11 cellular contexts compared by ENCODE assay signal in genomic region chr20:32465092-32465900, GRCh38.
DNase-seq lines count a peak whose midpoint lies in the region; ATAC-seq, FAIRE-seq and TF ChIP-seq lines count a peak whose summit lies in the region.
"Had no signal": no experiment of that assay in that cellular context is flagged by ENCODE, and none has a peak within 500 bp of the region (broad histone marks: within the 10 kb centered on the region; RNA-seq: fewer than 3 reads in every experiment).

No MANE protein-coding gene starts in this region.

- no peak overlapping the region for H3K4me3 Mint-ChIP-seq in CD14-positive monocyte
- H3K4me3 Mint-ChIP-seq: IgD-negative memory B cell, naive B cell had no signal

- H3K9ac ChIP-seq in GM12878 (ENCODE audit: control insufficient read depth, insufficient read depth, low read length) (no peak overlapping the region), trophoblast cell (ENCODE audit: low read length) (no peak overlapping the region)

- H3K14ac ChIP-seq in trophoblast cell (ENCODE audit: low read length): no peak overlapping the region

- no peaks in the 10 kb centered on the region for H3K9me3 Mint-ChIP-seq in CD14-positive monocyte
- H3K9me3 Mint-ChIP-seq: IgD-negative memory B cell, naive B cell had no signal

- H2BK5ac ChIP-seq in trophoblast cell (ENCODE audit: low read depth, low read length, poor library complexity): no peak overlapping the region

- POLR2A ChIA-PET in GM12878 (lab: Charles Lee): no interaction called here

- H3K23ac ChIP-seq in trophoblast cell (ENCODE audit: low read length): no peak overlapping the region

- no peaks in the 10 kb centered on the region for H3K9me3 ChIP-seq in GM12878 (replicated peaks; ENCODE audit: control insufficient read depth, insufficient read depth, low read length)
- no peaks in the 10 kb centered on the region for H3K9me3 ChIP-seq in heart right ventricle
- H3K9me3 ChIP-seq in trophoblast cell (ENCODE audit: insufficient read depth, low read depth, low read length): no peaks in the 10 kb centered on the region

- no peak overlapping the region for H4K8ac ChIP-seq in trophoblast cell (ENCODE audit: low read depth, low read length)

- H2AFZ ChIP-seq in GM12878 (ENCODE audit: control insufficient read depth, low read depth, low read length): no peak overlapping the region
- no peak overlapping the region for H2AFZ ChIP-seq in trophoblast cell (ENCODE audit: insufficient read depth, low read length, poor library complexity)

- TF ChIP-seq POLR2A in GM12878 (IDR thresholded peaks at IDR 0.05; ENCODE audit: low read depth, low read length) (no peak), GM12891 (IDR thresholded peaks at IDR 0.05; ENCODE audit: low read depth, low read length) (no peak)

- peak overlapping the region; percentile 16 for H3K18ac ChIP-seq in trophoblast cell (ENCODE audit: low read length)

- no peak overlapping the region for H2AK5ac ChIP-seq in trophoblast cell (ENCODE audit: low read length)

- H3K4ac ChIP-seq in trophoblast cell (ENCODE audit: low read depth, low read length): no peak overlapping the region

- no peaks in the 10 kb centered on the region; a peak in 1 of 4 replicates for H3K36me3 ChIP-seq in GM12878 (ENCODE audit: control insufficient read depth in 2 of 2, insufficient read depth in 2 of 2, low read length in 1 of 2)
- H3K36me3 ChIP-seq in heart right ventricle: peaks cover 0 to 11% (median 0%) of the 10 kb centered on the region in 9 donors
- peaks cover 69 to 72% of the 10 kb centered on the region in 2 experiments for H3K36me3 ChIP-seq in trophoblast cell (ENCODE audit: control insufficient read depth in 1 of 2, insufficient read depth in 2 of 2, low read length in 2 of 2)

- SMC1A ChIA-PET in GM12878 (lab: Charles Lee; ENCODE audit: uncharacterized antibody, unreplicated experiment): no interaction called here

- no peaks in the 10 kb centered on the region for H3K27me3 ChIP-seq in GM12878 (replicated peaks in 1 of 2; ENCODE audit: control insufficient read depth in 2 of 2, insufficient read depth in 2 of 2, low read length in 1 of 2)
- H3K27me3 ChIP-seq in heart right ventricle: no peaks in the 10 kb centered on the region
- no peaks in the 10 kb centered on the region for H3K27me3 ChIP-seq in trophoblast cell (ENCODE audit: insufficient read depth, low read length)

- no peak for TF ChIP-seq EP300 in GM12878 (IDR thresholded peaks at IDR 0.05; ENCODE audit: borderline replicate concordance in 1 of 2, control insufficient read depth in 1 of 2, low read depth in 2 of 2, low read length in 2 of 2)

- peaks cover 3% of the 10 kb centered on the region for H3K79me1 ChIP-seq in trophoblast cell (ENCODE audit: low read length)

- no peak overlapping the region for H2BK12ac ChIP-seq in trophoblast cell (ENCODE audit: low read length)

- H4K12ac ChIP-seq in trophoblast cell (ENCODE audit: low read depth, low read length): peak overlapping the region; percentile 16

- H3K4me2 ChIP-seq in GM12878 (ENCODE audit: control insufficient read depth, insufficient read depth) (no peak overlapping the region), trophoblast cell (ENCODE audit: low read length) (no peak overlapping the region)

- H2BK120ac ChIP-seq in trophoblast cell (ENCODE audit: insufficient read depth, low read length, poor library complexity): no peak overlapping the region

- in situ Hi-C loops in GM12878 (cut with MboI): no loop called here

- H3K4me3 ChIP-seq in GM12878 (no peak overlapping the region), heart right ventricle (no peak overlapping the region), trophoblast cell (ENCODE audit: low read depth, low read length) (no peak overlapping the region)

- no peak overlapping the region for H4K91ac ChIP-seq in trophoblast cell (ENCODE audit: low read depth, low read length)

- DNase-seq in CD14-positive monocyte (ENCODE audit: low spot score) (peak; percentile 64), GM12878 (ENCODE audit: low read depth, low spot score) (no peak), heart right ventricle (peak; percentile 67 to 71), trophoblast cell (peak; percentile 11 to 30), GM12891 (ENCODE audit: insufficient read length, low spot score) (no peak), midbrain (lab: John Stamatoyannopoulos, UW) (no peak)
- DNase-seq: naive B cell had no signal

- no peak for FAIRE-seq in GM12878 (lab: Jason Lieb, UNC)
- FAIRE-seq in GM12891 (lab: Jason Lieb, UNC): no peak

- no peak for TF ChIP-seq CTCF in CD14-positive monocyte (IDR thresholded peaks at IDR 0.05)
- TF ChIP-seq CTCF in GM12878 (IDR thresholded peaks at IDR 0.05 in 2 of 3, conservative IDR thresholded peaks at IDR 0.05 in 1 of 3; ENCODE audit: control insufficient read depth in 2 of 3, extremely low read depth in 1 of 3, insufficient read depth in 1 of 3, low read depth in 3 of 3, low read length in 3 of 3): no peak
- TF ChIP-seq CTCF in heart right ventricle (IDR thresholded peaks at IDR 0.05): no peak

- no peak for TF ChIP-seq RAD21 in GM12878 (IDR thresholded peaks at IDR 0.05; ENCODE audit: insufficient read depth, low read depth, low read length)

- H3K27ac ChIP-seq in GM12878 (ENCODE audit: control insufficient read depth, insufficient read depth) (no peak overlapping the region), heart right ventricle (peak overlapping the region in 9 of 10 donors; percentile 38 to 94 (median 62)), trophoblast cell (ENCODE audit: low read depth, low read length) (no peak overlapping the region)
- H3K27ac ChIP-seq: C4-2B had no signal

- H3K4me1 Mint-ChIP-seq in CD14-positive monocyte: peaks cover 21% of the 10 kb centered on the region

- BruUV-seq in GM12878 (replicated peaks; lab: Mats Ljungman, UMichigan): no TSS peak

- H3K4me1 ChIP-seq in GM12878 (ENCODE audit: control insufficient read depth, insufficient read depth, low read length) (no peaks in the 10 kb centered on the region), heart right ventricle (peaks cover 13 to 75% (median 50%) of the 10 kb centered on the region in 9 donors), trophoblast cell (ENCODE audit: control insufficient read depth in 1 of 2, insufficient read depth in 2 of 2, low read length in 2 of 2) (peaks cover 4 to 18% of the 10 kb centered on the region in 2 experiments)

- H3K27me3 Mint-ChIP-seq in CD14-positive monocyte (ENCODE audit: low read depth in 3 of 3): peaks cover 0 to 6% (median 2%) of the 10 kb centered on the region in 3 donors
- H3K27me3 Mint-ChIP-seq: IgD-negative memory B cell, naive B cell had no signal

- RAD21 ChIA-PET in GM12878 (lab: Charles Lee; ENCODE audit: unreplicated experiment): no interaction called here

- intact Hi-C loops in CD14-positive monocyte (cut with micrococcal nuclease): no loop called here
- intact Hi-C loops in GM12878 (cut with micrococcal nuclease; ENCODE audit: unreplicated experiment): no loop called here
- intact Hi-C loops in heart right ventricle (cut with DNase I): loop anchor here in 2 of 10 donors (2.0 to 10.0 kb wide), 2 partner anchors 56 to 260 kb away; partner anchors contain the start of genes PLAGL2 (in 1 of the 2) and POFUT1 (in 1 of the 2)

- H3K79me2 ChIP-seq in GM12878 (ENCODE audit: control insufficient read depth, insufficient read depth, low read length): no peaks in the 10 kb centered on the region
- H3K79me2 ChIP-seq in trophoblast cell (ENCODE audit: control insufficient read depth, insufficient read depth, low read length, poor library complexity): no peaks in the 10 kb centered on the region

- H3K27ac Mint-ChIP-seq in CD14-positive monocyte: peak overlapping the region in 4 of 7 donors; percentile 59 to 84 (median 68)
- H3K27ac Mint-ChIP-seq: IgD-negative memory B cell had no signal

- CTCF ChIA-PET in GM12878 (lab: Yijun Ruan, JAX): no interaction called here

- WGBS in GM12878 (ENCODE audit: insufficient coverage, insufficient replicate concordance, low lambda C conversion rate, missing lambda C conversion rate): 72% methylated on average over 24 of the region's 24 CpGs
- WGBS in heart right ventricle, 2 donors: 61 to 77% methylated on average over 24 of the region's 24 CpGs
- no CpG with 5 or more reads among the region's 24 CpGs for WGBS in trophoblast cell (ENCODE audit: extremely low coverage, insufficient coverage, insufficient read length)

- peaks cover 5 to 16% of the 10 kb centered on the region in 2 donors for H3K36me3 Mint-ChIP-seq in CD14-positive monocyte
- H3K36me3 Mint-ChIP-seq: naive B cell had no signal

- no peaks in the 10 kb centered on the region for H4K20me1 ChIP-seq in GM12878 (ENCODE audit: control insufficient read depth, insufficient read depth)

- ATAC-seq in GM12878: no peak
- ATAC-seq in heart right ventricle: peak in 6 of 8 donors; percentile 40 to 76 (median 55)
- ATAC-seq in HG02623 (IDR thresholded peaks at IDR 0.05; ENCODE audit: unreplicated experiment): no peak
- no peak for ATAC-seq in HG03280 (IDR thresholded peaks at IDR 0.05; ENCODE audit: unreplicated experiment)

TF ChIP-seq in GM12878, 131 proteins besides CTCF, POLR2A, EP300 and RAD21 (continues in another document):
- no peak for TF ChIP-seq CHD4 (IDR thresholded peaks at IDR 0.05)

TF ChIP-seq in GM12891, 5 proteins besides CTCF, POLR2A, EP300 and RAD21:
- TF ChIP-seq POU2F2 (IDR thresholded peaks at IDR 0.05; ENCODE audit: low read depth, low read length): no peak

Comparison
In these comparisons a context has a peak if more than half of its experiments do, and no peak if none do; other contexts are left out.
1. DNase-seq: peak in CD14-positive monocyte (single experiment), heart right ventricle (2 of 2) and trophoblast cell (2 of 2); none in GM12878 (single experiment), GM12891 (single experiment) and midbrain (single experiment).
2. ATAC-seq: peak in heart right ventricle (6 of 8); none in GM12878 (single experiment), HG02623 (single experiment) and HG03280 (single experiment).
3. H3K27ac ChIP-seq: peak in heart right ventricle (9 of 10); none in GM12878 (single experiment) and trophoblast cell (single experiment).